In the genomic region with DNA sequence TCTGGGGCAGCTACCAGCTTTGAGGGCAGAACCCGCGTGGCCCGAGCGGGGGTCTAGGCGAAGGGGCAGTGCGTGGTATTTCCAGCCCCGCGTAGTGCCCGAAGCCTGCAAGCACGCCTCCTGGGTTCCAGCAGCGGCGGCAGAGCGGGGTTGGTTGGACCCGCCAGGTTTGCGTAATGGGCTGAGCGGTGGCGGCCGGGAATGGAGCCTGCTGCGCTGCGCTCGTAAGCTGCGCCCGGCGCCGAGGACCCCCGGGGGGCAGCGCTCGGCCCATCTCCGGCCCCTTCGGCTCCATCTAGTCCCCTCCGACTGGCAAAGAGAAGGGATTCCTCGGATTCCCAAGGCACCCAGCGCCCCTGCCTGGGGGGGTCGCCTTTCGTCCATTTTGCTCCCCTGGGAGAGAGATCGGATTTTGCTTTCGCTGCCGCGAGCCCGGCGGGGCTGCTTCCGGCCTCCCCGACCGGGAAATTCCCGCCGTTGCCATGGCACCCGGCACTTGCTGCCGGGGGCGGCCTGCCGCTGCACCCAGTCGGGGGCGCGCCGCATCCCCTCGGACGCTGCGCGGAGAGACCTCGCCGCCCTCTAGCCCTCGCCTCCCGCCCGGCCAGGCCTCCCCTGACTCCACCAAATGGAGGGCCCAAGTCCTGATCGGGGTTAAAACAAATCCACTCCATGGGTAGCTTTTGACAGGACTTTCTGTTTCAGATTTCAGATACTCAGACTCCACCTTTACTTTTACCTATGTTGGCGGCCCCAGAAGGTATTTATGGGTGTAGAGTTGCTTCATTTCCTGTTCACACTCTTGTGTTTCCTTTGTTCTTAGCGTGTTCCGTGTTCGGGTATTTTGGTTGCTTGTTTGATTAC, we compare ENCODE assay signal across 8 cellular contexts.
DNase-seq lines count a peak whose midpoint lies in the region; TF ChIP-seq lines count a peak whose summit lies in the region.
"Not testable (repeated sequence)": the region's sequence is repeated elsewhere in the genome, so short reads cannot be mapped to it uniquely, and the experiment has no call there.

No MANE protein-coding gene starts in this region.

- DNase-seq in BJ (ENCODE audit: low read depth), result not testable (repeated sequence)
- DNase-seq in SJSA1 (ENCODE audit: low read depth in 1 of 2, low spot score in 2 of 2) (peak; percentile 69 to 84), activated T-cell treated with anti-CD3 and anti-CD28 coated beads for 48 hours (ENCODE audit: low read depth) (peak; percentile 52), dedifferentiated amniotic fluid mesenchymal stem cell (ENCODE audit: extremely low spot score) (peak; percentile 14)
- DNase-seq in stimulated activated CD8-positive, alpha-beta memory T cell treated with anti-CD3 and anti-CD28 coated beads, Interleukin-4, amount 100 ng/mL, for 24 hours (ENCODE audit: low read depth), result peak; percentile 43

- peak overlapping the region; percentile 53 for H2AFZ ChIP-seq in parathyroid adenoma

- not testable (repeated sequence) for H3K4me1 ChIP-seq in HUES64 (ENCODE audit: insufficient read depth, low read length); SJSA1 (replicated peaks); iPS-18a (ENCODE audit: control insufficient read depth, low read depth, low read length); parathyroid adenoma

- not testable (repeated sequence) for H3K27me3 ChIP-seq in BJ (ENCODE audit: control insufficient read depth, insufficient read depth, low read length); HUES64 (ENCODE audit: insufficient read depth, low read length); SJSA1 (replicated peaks); iPS-18a (ENCODE audit: control insufficient read depth, insufficient read depth, low read length); parathyroid adenoma (ENCODE audit: control insufficient read depth, insufficient read depth, low read length)

- not testable (repeated sequence) for TF ChIP-seq CTCF in BJ (IDR thresholded peaks at IDR 0.05; ENCODE audit: insufficient read depth, low read depth, low read length); parathyroid adenoma (IDR thresholded peaks at IDR 0.05)

- not testable (repeated sequence) for H3K36me3 ChIP-seq in BJ (ENCODE audit: control insufficient read depth, insufficient read depth, low read length); HUES64 (ENCODE audit: insufficient read depth, low read length); SJSA1; iPS-18a (ENCODE audit: control insufficient read depth, low read depth, low read length); parathyroid adenoma (ENCODE audit: control insufficient read depth, insufficient read depth, low read length)

- CTCF ChIA-PET in BJ (lab: Yijun Ruan, JAX), result not testable (repeated sequence)

- H3K9ac ChIP-seq in HUES64 (ENCODE audit: low read depth, low read length) (peak overlapping the region; percentile 77), iPS-18a (ENCODE audit: low read length) (peak overlapping the region; percentile 36)
- not testable (repeated sequence) for H3K9ac ChIP-seq in parathyroid adenoma

- H3K9me3 ChIP-seq in HUES64 (ENCODE audit: insufficient read depth, low read depth, low read length); SJSA1 (replicated peaks); iPS-18a (ENCODE audit: control insufficient read depth, low read depth, low read length); parathyroid adenoma (ENCODE audit: control insufficient read depth, low read length): not testable (repeated sequence)

- 0% methylated on average over 16 of the region's 68 CpGs for WGBS in HUES64

- POLR2A ChIA-PET in BJ (lab: Charles Lee), result not testable (repeated sequence)

- peak overlapping the region; percentile 50 for H3K4me3 ChIP-seq in BJ (ENCODE audit: low read depth, low read length)
- H3K4me3 ChIP-seq in HUES64 (ENCODE audit: low read length), result peak overlapping the region; percentile 59
- peak overlapping the region; percentile 55 for H3K4me3 ChIP-seq in SJSA1
- H3K4me3 ChIP-seq in iPS-18a (ENCODE audit: low read length), result peak overlapping the region; percentile 45
- peak overlapping the region; percentile 54 for H3K4me3 ChIP-seq in parathyroid adenoma (ENCODE audit: low read depth, low read length)

- H3K27ac ChIP-seq in HUES64 (ENCODE audit: low read depth, low read length) (peak overlapping the region; percentile 85; the same call in 1 of the 2 replicates), SJSA1 (peak overlapping the region; percentile 96), parathyroid adenoma (peak overlapping the region; percentile 51)
- not testable (repeated sequence) for H3K27ac ChIP-seq in iPS-18a (ENCODE audit: low read length)

- H3K79me2 ChIP-seq in parathyroid adenoma, result not testable (repeated sequence)

- H3K4me2 ChIP-seq in parathyroid adenoma (ENCODE audit: low read length), result not testable (repeated sequence)
